ENCODE assay signal across 18 cellular contexts in the genomic region with DNA sequence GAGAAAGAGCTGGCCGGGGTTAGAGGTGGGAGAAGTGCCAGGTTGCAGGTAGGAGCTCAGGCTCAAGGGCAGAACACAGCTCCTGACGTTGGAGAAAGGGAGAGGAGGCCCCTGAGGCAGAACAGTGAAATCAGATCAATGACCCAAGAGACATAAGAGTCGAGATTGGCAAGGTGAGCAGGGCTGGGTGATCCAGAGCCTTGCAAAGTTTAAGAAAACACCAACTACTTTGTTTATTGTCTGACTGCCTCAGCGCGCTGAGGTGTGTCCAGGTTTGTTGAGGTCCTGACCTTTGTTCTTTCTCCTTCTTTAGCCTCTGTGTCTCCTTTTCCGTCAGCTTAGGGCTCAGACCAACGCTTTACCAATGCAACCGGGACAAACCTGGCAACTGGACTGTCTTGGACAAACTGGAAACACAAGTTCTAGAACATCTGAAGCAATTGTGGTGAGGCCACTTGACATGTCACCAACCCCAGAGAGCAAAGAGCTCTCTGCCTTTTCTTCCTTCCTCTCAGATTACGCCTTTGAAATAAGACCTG. TPM values are rescaled to one million over a fixed set of nuclear protein-coding genes. Genes with fewer than 3 reads are reported as not detected.
DNase-seq lines count a peak whose midpoint lies in the region; ATAC-seq and TF ChIP-seq lines count a peak whose summit lies in the region.
"Had no signal": no experiment of that assay in that cellular context is flagged by ENCODE, and none has a peak within 500 bp of the region (broad histone marks: within the 10 kb centered on the region; RNA-seq: fewer than 3 reads in every experiment).

No MANE protein-coding gene starts in this region.

- H3K27ac ChIP-seq in H9 (ENCODE audit: insufficient read length, low read depth, low read length) = no peak overlapping the region
- H3K27ac ChIP-seq in PC-9 = peak overlapping the region; percentile 80
- peak overlapping the region; percentile 72 to 93 (median 87) for H3K27ac ChIP-seq in thyroid gland
- H3K27ac ChIP-seq: ascending aorta, BLaER1, coronary artery had no signal

- peaks cover 2 to 5% of the 10 kb centered on the region in 2 experiments; a peak in 1 of 4 replicates for H3K4me1 Mint-ChIP-seq in H9
- H3K4me1 Mint-ChIP-seq: stimulated activated naive CD8-positive, alpha-beta T cell treated with anti-CD3 and anti-CD28 coated beads, Interleukin-15, amount 100 ng/mL, for 72 hours had no signal

- H3K27me3 Mint-ChIP-seq in H9 (ENCODE audit: low read depth) = peaks cover 2% of the 10 kb centered on the region; the same call in 1 of the 2 replicates
- H3K27me3 Mint-ChIP-seq: activated CD8-positive, alpha-beta T cell treated with anti-CD3 and anti-CD28 coated beads for 36 hours; stimulated activated naive CD8-positive, alpha-beta T cell treated with anti-CD3 and anti-CD28 coated beads, Interleukin-15, amount 100 ng/mL, for 72 hours had no signal

- H3K4me2 ChIP-seq in H9 (ENCODE audit: insufficient read depth, insufficient read length, low read length) (no peak overlapping the region), PC-9 (peak overlapping the region; percentile 68)
- H3K4me2 ChIP-seq: BLaER1 had no signal

- H3K27me3 ChIP-seq in H9 (ENCODE audit: insufficient read depth, low read length) (no peaks in the 10 kb centered on the region), PC-9 (ENCODE audit: insufficient read depth, low read depth) (no peaks in the 10 kb centered on the region), thyroid gland (no peaks in the 10 kb centered on the region)
- H3K27me3 ChIP-seq: ascending aorta, BLaER1 had no signal

- H4K20me1 ChIP-seq in H9 (ENCODE audit: control insufficient read depth, insufficient read depth, insufficient read length) (no peaks in the 10 kb centered on the region), PC-9 (ENCODE audit: insufficient read depth) (no peaks in the 10 kb centered on the region)
- H4K20me1 ChIP-seq: BLaER1 had no signal

- TF ChIP-seq POLR2A in thyroid gland (IDR thresholded peaks at IDR 0.05) = peak in 1 of 2 donors; percentile 8

- DNase-seq in H9 = no peak
- peak; percentile 71 to 97 for DNase-seq in PC-9
- no peak for DNase-seq in left lobe of liver (ENCODE audit: low spot score)
- peak; percentile 85 to 86 for DNase-seq in thyroid gland
- no peak for DNase-seq in activated naive CD4-positive, alpha-beta T cell treated with anti-CD3 and anti-CD28 coated beads, Interleukin-2, amount 50 U/mL, for 16 hours
- DNase-seq: activated CD8-positive, alpha-beta T cell treated with anti-CD3 and anti-CD28 coated beads for 36 hours; DND-41; hippocampal formation; naive thymus-derived CD4-positive, alpha-beta T cell; NCI-H1694 treated with DMSO at 0.1 percent for 48 hours; NCI-H526 treated with DMSO at 0.1 percent for 48 hours; stimulated activated naive CD8-positive, alpha-beta T cell treated with anti-CD3 and anti-CD28 coated beads, Interleukin-15, amount 100 ng/mL, for 72 hours had no signal

- H4K91ac ChIP-seq in H9 (ENCODE audit: insufficient read length, low read depth, low read length) = no peak overlapping the region

- BruUV-seq in PC-9 (replicated peaks; lab: Mats Ljungman, UMichigan) = no TSS peak

- H3K79me1 ChIP-seq in H9 (ENCODE audit: insufficient read depth, low read depth, low read length, poor library complexity, severe bottlenecking) = no peaks in the 10 kb centered on the region

- no peaks in the 10 kb centered on the region for H3K9me3 ChIP-seq in H9 (ENCODE audit: control insufficient read depth, low read depth, low read length)
- peaks cover 5% of the 10 kb centered on the region for H3K9me3 ChIP-seq in PC-9 (ENCODE audit: insufficient read depth, low read depth)
- H3K9me3 ChIP-seq in thyroid gland = no peaks in the 10 kb centered on the region

- H3K4me3 Mint-ChIP-seq in H9 = no peak overlapping the region
- H3K4me3 Mint-ChIP-seq: activated CD8-positive, alpha-beta T cell treated with anti-CD3 and anti-CD28 coated beads for 36 hours; naive thymus-derived CD4-positive, alpha-beta T cell; stimulated activated naive CD8-positive, alpha-beta T cell treated with anti-CD3 and anti-CD28 coated beads, Interleukin-15, amount 100 ng/mL, for 72 hours had no signal

- H3K4me1 ChIP-seq in H9 (ENCODE audit: insufficient read depth, low read length) (peaks cover 2% of the 10 kb centered on the region), PC-9 (replicated peaks; ENCODE audit: insufficient read depth) (peaks cover 47% of the 10 kb centered on the region), thyroid gland (peaks cover 25 to 39% of the 10 kb centered on the region in 2 donors)
- H3K4me1 ChIP-seq: ascending aorta, BLaER1 had no signal

- H2AK5ac ChIP-seq in H9 (ENCODE audit: insufficient read length, low read length) = no peak overlapping the region

- H3K14ac ChIP-seq in H9 (ENCODE audit: insufficient read depth, low read length) = no peak overlapping the region

- no peak for TF ChIP-seq CTCF in H9 (conservative IDR thresholded peaks at IDR 0.05)
- no peak for TF ChIP-seq CTCF in PC-9 (conservative IDR thresholded peaks at IDR 0.05)
- no peak for TF ChIP-seq CTCF in thyroid gland (IDR thresholded peaks at IDR 0.05)

- POLR2A ChIA-PET in PC-9 (lab: Charles Lee; ENCODE audit: unreplicated experiment) = interaction anchor here (0.6 to 0.7 kb wide), 5 partner anchors 36 to 356 kb away, joined by 3 to 7 read pairs (median 3); no protein-coding TSS in a partner anchor

- no peak overlapping the region for H3K4ac ChIP-seq in H9 (ENCODE audit: low read depth, low read length)

- CTCF ChIA-PET in PC-9 (lab: Charles Lee) = no interaction called here

- intact Hi-C loops in PC-9 (cut with micrococcal nuclease; ENCODE audit: unreplicated experiment) (loop anchor here (1.0 kb wide), 2 partner anchors 41 to 47 kb away; no protein-coding TSS in a partner anchor), thyroid gland (cut with DNase I) (no loop called here)

- peaks cover 0 to 13% (median 3%) of the 10 kb centered on the region in 3 experiments; a peak in 5 of 7 replicates for H3K36me3 Mint-ChIP-seq in H9 (ENCODE audit: insufficient read depth in 1 of 3, low read depth in 3 of 3)

- H3K56ac ChIP-seq in H9 (ENCODE audit: insufficient read length, low read depth, low read length) = no peak overlapping the region

- H3K4me3 ChIP-seq in PC-9 (no peak overlapping the region; the same call in 1 of the 2 replicates), thyroid gland (replicated peaks in 1 of 3) (no peak overlapping the region)
- H3K4me3 ChIP-seq: ascending aorta, BLaER1, coronary artery had no signal

- H2BK5ac ChIP-seq in H9 (ENCODE audit: insufficient read length, low read length) = no peak overlapping the region

- peaks cover 42% of the 10 kb centered on the region for H3F3A ChIP-seq in PC-9 (ENCODE audit: insufficient read depth, low read depth)

- H3K79me2 ChIP-seq in H9 (ENCODE audit: insufficient read depth, low read length) = no peaks in the 10 kb centered on the region
- H3K79me2 ChIP-seq in PC-9 (ENCODE audit: low read depth) = no peaks in the 10 kb centered on the region

- H3K23me2 ChIP-seq in H9 (ENCODE audit: insufficient read length, low read depth, low read length, poor library complexity, severe bottlenecking) = no peaks in the 10 kb centered on the region

- no peak overlapping the region for H2BK12ac ChIP-seq in H9 (ENCODE audit: insufficient read length, low read depth, low read length)

- no peaks in the 10 kb centered on the region; the same call in 1 of the 2 replicates for H3K36me3 ChIP-seq in PC-9 (ENCODE audit: low read depth)
- H3K36me3 ChIP-seq in thyroid gland = no peaks in the 10 kb centered on the region
- H3K36me3 ChIP-seq: ascending aorta, BLaER1 had no signal

- H3K9me2 ChIP-seq in PC-9 (ENCODE audit: insufficient read depth) = 0 out of 2 replicates have a peak, but pooled peaks cover 4% of the 10 kb centered on the region

- no peak overlapping the region for H2BK20ac ChIP-seq in H9 (ENCODE audit: low read depth, low read length, poor library complexity, severe bottlenecking)

- no peak overlapping the region for H3T11ph ChIP-seq in H9 (ENCODE audit: low read length)

- peaks cover 7 to 10% of the 10 kb centered on the region in 2 experiments for H3K9me3 Mint-ChIP-seq in H9
- H3K9me3 Mint-ChIP-seq: stimulated activated naive CD8-positive, alpha-beta T cell treated with anti-CD3 and anti-CD28 coated beads, Interleukin-15, amount 100 ng/mL, for 72 hours had no signal

- H3K23ac ChIP-seq in H9 (ENCODE audit: insufficient read length, low read depth, low read length) = no peak overlapping the region

- WGBS in H9 (ENCODE audit: extremely low coverage, insufficient read length, low lambda C conversion rate) = no CpG with 5 or more reads among the region's 9 CpGs
- 38 to 39% methylated on average over 9 of the region's 9 CpGs for WGBS in thyroid gland, 2 donors

- peak overlapping the region; percentile 28 for H4K5ac ChIP-seq in H9 (ENCODE audit: insufficient read length, low read depth, low read length)

- H2BK120ac ChIP-seq in H9 (ENCODE audit: low read depth, low read length, poor library complexity, severe bottlenecking) = no peak overlapping the region

- H3K27ac Mint-ChIP-seq in H9 = peak overlapping the region in 1 of 3 experiments; percentile 10; a peak in 2 of 7 replicates
- H3K27ac Mint-ChIP-seq: activated CD8-positive, alpha-beta T cell treated with anti-CD3 and anti-CD28 coated beads for 36 hours; stimulated activated naive CD8-positive, alpha-beta T cell treated with anti-CD3 and anti-CD28 coated beads, Interleukin-15, amount 100 ng/mL, for 72 hours had no signal

- H3K18ac ChIP-seq in H9 (ENCODE audit: insufficient read length, low read depth, low read length) = no peak overlapping the region

- H2BK15ac ChIP-seq in H9 (ENCODE audit: low read depth, low read length) = no peak overlapping the region

- H4K8ac ChIP-seq in H9 (replicated peaks; ENCODE audit: insufficient read length, low read depth, low read length) = no peak overlapping the region

- no peak overlapping the region for H3K9ac ChIP-seq in H9 (ENCODE audit: extremely low read depth, insufficient read length, low read length)
- H3K9ac ChIP-seq: BLaER1 had no signal

- ATAC-seq in left lobe of liver = peak; percentile 33
- ATAC-seq in GM19467 (IDR thresholded peaks at IDR 0.05; ENCODE audit: unreplicated experiment) = no peak
- ATAC-seq in HG03280 (IDR thresholded peaks at IDR 0.05; ENCODE audit: unreplicated experiment) = no peak
- ATAC-seq: activated CD8-positive, alpha-beta T cell treated with anti-CD3 and anti-CD28 coated beads for 36 hours; naive thymus-derived CD4-positive, alpha-beta T cell; stimulated activated naive CD8-positive, alpha-beta T cell treated with anti-CD3 and anti-CD28 coated beads, Interleukin-15, amount 100 ng/mL, for 72 hours had no signal

- H2AFZ ChIP-seq in H9 (ENCODE audit: low read length) (no peak overlapping the region), PC-9 (no peak overlapping the region)

RNA-seq across cellular contexts. Expression of gene CHRNA9, which starts 28.3 kb away (rescaled TPM):
- total RNA-seq in H9 (2021) (1.2 and 1.3 TPM in 2 replicates), PC-9 (2021) (not detected in 2 replicates), left lobe of liver (not detected), thyroid gland (under 1 TPM in 1 of 4 donors, not detected in 3; 0.11 TPM)
- total RNA-seq: ascending aorta, liver had no signal

Comparison
In these comparisons a context has a peak if more than half of its experiments do, and no peak if none do; other contexts are left out.
1. DNase-seq: peak in PC-9 (2 of 2) and thyroid gland (2 of 2); none in H9 (single experiment), left lobe of liver (single experiment) and activated naive CD4-positive, alpha-beta T cell treated with anti-CD3 and anti-CD28 coated beads, Interleukin-2, amount 50 U/mL, for 16 hours (single experiment).